32 cellular contexts compared by ENCODE assay signal in genomic region chr11:126232683-126233082, GRCh38.
"Had no signal": no experiment of that assay in that cellular context is flagged by ENCODE, and none has a peak within 500 bp of the region (broad histone marks: within the 10 kb centered on the region; RNA-seq: fewer than 3 reads in every experiment).

No MANE protein-coding gene starts in this region.

- H3K9me3 ChIP-seq: adrenal gland, body of pancreas, esophagus muscularis mucosa, gastroesophageal sphincter, heart right ventricle had no signal

- H3K27ac ChIP-seq: adrenal gland, esophagus muscularis mucosa, foreskin keratinocyte, gastroesophageal sphincter, hepatocyte, WERI-Rb-1 had no signal

- ATAC-seq: activated CD4-positive, CD25-positive, alpha-beta regulatory T cell treated with anti-CD3 and anti-CD28 coated beads, Interleukin-2, amount 50 U/mL, for 24 hours; activated CD8-positive, alpha-beta T cell treated with anti-CD3 and anti-CD28 coated beads for 36 hours; activated naive CD8-positive, alpha-beta T cell treated with anti-CD3 and anti-CD28 coated beads, Interleukin-2, amount 50 U/mL, for 24 hours; activated T-cell treated with anti-CD3 and anti-CD28 coated beads, Interleukin-2, amount 50 U/mL, for 4 hours; activated T-helper 17 cell treated with anti-CD3 and anti-CD28 coated beads, Interleukin-2, amount 50 U/mL, for 72 hours; body of pancreas; foreskin keratinocyte; gastroesophageal sphincter; heart right ventricle; T-helper 17 cell had no signal

- H3K4me3 ChIP-seq: adrenal gland, body of pancreas, esophagus muscularis mucosa, gastroesophageal sphincter, heart right ventricle, hepatocyte had no signal

- H3K4me1 ChIP-seq: esophagus muscularis mucosa, foreskin keratinocyte, gastroesophageal sphincter had no signal

- DNase-seq: activated B cell treated with CpG ODN at 0.5 μM for 24 hours; activated CD4-positive, alpha-beta T cell treated with anti-CD3 and anti-CD28 coated beads for 48 hours; activated CD4-positive, alpha-beta T cell treated with anti-CD3 and anti-CD28 coated beads, Interleukin-2, amount 50 U/mL, for 1 hour; activated CD4-positive, alpha-beta T cell treated with anti-CD3 and anti-CD28 coated beads, Interleukin-2, amount 50 U/mL, for 48 hours; activated CD8-positive, alpha-beta memory T cell treated with anti-CD3 and anti-CD28 coated beads for 24 hours; activated CD8-positive, alpha-beta T cell treated with anti-CD3 and anti-CD28 coated beads for 36 hours; activated effector memory CD4-positive, alpha-beta T cell treated with Interleukin-2 at 50 U/mL for 16 hours; activated gamma-delta T cell treated with Interleukin-2 at 50 U/mL for 16 hours; activated naive CD4-positive, alpha-beta T cell treated with anti-CD3 and anti-CD28 coated beads for 36 hours; activated naive CD8-positive, alpha-beta T cell treated with anti-CD3 and anti-CD28 coated beads for 36 hours; activated naive CD8-positive, alpha-beta T cell treated with anti-CD3 and anti-CD28 coated beads, Interleukin-2, amount 50 U/mL, for 24 hours; activated T-cell treated with anti-CD3 and anti-CD28 coated beads, Interleukin-2, amount 50 U/mL, for 4 hours; adrenal gland; amygdala; aorta; body of pancreas; caudate nucleus; dorsolateral prefrontal cortex; effector memory CD4-positive, alpha-beta T cell; endodermal cell; erythroblast; heart right ventricle; T-helper 1 cell; T-helper 17 cell; T1000; WERI-Rb-1 had no signal

- H3K27me3 ChIP-seq: adrenal gland, body of pancreas, dorsolateral prefrontal cortex, esophagus muscularis mucosa, foreskin keratinocyte, gastroesophageal sphincter, heart right ventricle, hepatocyte had no signal
